ENCODE assay signal across 14 cellular contexts in the genomic region with DNA sequence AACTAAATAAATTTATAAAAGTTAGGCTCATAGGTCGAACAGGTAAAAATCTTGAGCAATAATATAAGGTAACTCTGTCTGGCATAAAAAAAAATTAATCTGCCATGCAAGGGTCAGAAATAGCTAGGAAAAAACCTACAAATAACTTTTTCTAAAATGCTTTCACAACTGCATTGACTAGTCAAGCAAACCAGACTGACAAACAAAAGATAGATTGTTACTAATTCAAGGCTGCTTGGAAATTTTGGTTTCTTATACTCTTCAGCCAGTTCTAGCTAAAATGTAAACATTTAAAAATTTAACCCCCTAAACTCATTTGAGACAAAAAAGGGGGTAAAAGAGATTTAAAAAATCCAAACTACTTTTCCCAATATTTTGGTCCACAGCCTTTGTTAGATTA.
"Had no signal": no experiment of that assay in that cellular context is flagged by ENCODE, and none has a peak within 500 bp of the region (broad histone marks: within the 10 kb centered on the region; RNA-seq: fewer than 3 reads in every experiment).

No MANE protein-coding gene starts in this region.

- H3K27me3 ChIP-seq: esophagus muscularis mucosa, heart right ventricle, ovary had no signal

- H3K27ac ChIP-seq: esophagus muscularis mucosa, gastrocnemius medialis, heart right ventricle, ovary had no signal

- H3K27ac Mint-ChIP-seq: naive thymus-derived CD4-positive, alpha-beta T cell; type B pancreatic cell had no signal

- ATAC-seq: gastrocnemius medialis; heart right ventricle; left cardiac atrium; left ventricle myocardium superior; naive thymus-derived CD4-positive, alpha-beta T cell; right cardiac atrium had no signal

- H3K36me3 Mint-ChIP-seq: naive thymus-derived CD4-positive, alpha-beta T cell; type B pancreatic cell had no signal

- DNase-seq: effector memory CD4-positive, alpha-beta T cell; gastrocnemius medialis; heart right ventricle; left cardiac atrium; left ventricle myocardium superior; naive thymus-derived CD4-positive, alpha-beta T cell; ovary; right cardiac atrium; small intestine; stimulated activated CD4-positive, alpha-beta T cell treated with anti-CD3 and anti-CD28 coated beads, Interleukin-2, amount 100 ng/mL, for 48 hours; stimulated activated naive CD4-positive, alpha-beta T cell treated with Interleukin-2 at 50 U/mL for 16 hours had no signal

- H3K9me3 Mint-ChIP-seq: naive thymus-derived CD4-positive, alpha-beta T cell; neural crest cell; type B pancreatic cell had no signal

- H3K4me3 Mint-ChIP-seq: naive thymus-derived CD4-positive, alpha-beta T cell; neural crest cell had no signal

- H3K4me1 ChIP-seq: gastrocnemius medialis had no signal

- H3K4me3 ChIP-seq: esophagus muscularis mucosa, gastrocnemius medialis, heart right ventricle, ovary had no signal

- H3K27me3 Mint-ChIP-seq: type B pancreatic cell had no signal

- H3K36me3 ChIP-seq: esophagus muscularis mucosa, gastrocnemius medialis, heart right ventricle, ovary had no signal

- H3K9me3 ChIP-seq: esophagus muscularis mucosa, gastrocnemius medialis, heart right ventricle, ovary had no signal
